In genomic region chr15:67973846-67974245, GRCh38 we compare ENCODE assay signal across 26 cellular contexts.
DNase-seq lines count a peak whose midpoint lies in the region; ATAC-seq, FAIRE-seq and TF ChIP-seq lines count a peak whose summit lies in the region.
"Had no signal": no experiment of that assay in that cellular context is flagged by ENCODE, and none has a peak within 500 bp of the region (broad histone marks: within the 10 kb centered on the region; RNA-seq: fewer than 3 reads in every experiment).

No MANE protein-coding gene starts in this region.

- H3K36me3 ChIP-seq in K562 (ENCODE audit: control insufficient read depth, insufficient read depth, low read length), result no peaks in the 10 kb centered on the region
- no peaks in the 10 kb centered on the region for H3K36me3 ChIP-seq in gastroesophageal sphincter
- H3K36me3 ChIP-seq: BE2C, BLaER1 had no signal

- no peak overlapping the region for H3K4me3 ChIP-seq in K562
- no peak overlapping the region for H3K4me3 ChIP-seq in gastroesophageal sphincter
- H3K4me3 ChIP-seq: BLaER1, GM12878 had no signal

- BruUV-seq in K562 (replicated peaks; lab: Mats Ljungman, UMichigan), result no TSS peak

- no peaks in the 10 kb centered on the region; a peak in 1 of 5 replicates for H3K27me3 ChIP-seq in K562 (ENCODE audit: control insufficient read depth in 2 of 2, insufficient read depth in 2 of 2, low read length in 2 of 2)
- H3K27me3 ChIP-seq in gastroesophageal sphincter, result no peaks in the 10 kb centered on the region
- H3K27me3 ChIP-seq: BE2C, BLaER1 had no signal

- no peak for TF ChIP-seq CTCF in K562 (IDR thresholded peaks at IDR 0.05 in 2 of 3, conservative IDR thresholded peaks at IDR 0.05 in 1 of 3; ENCODE audit: insufficient read depth in 2 of 3, low read depth in 1 of 3, low read length in 3 of 3)
- no peak for TF ChIP-seq CTCF in gastroesophageal sphincter (IDR thresholded peaks at IDR 0.05)

- no peak overlapping the region for H2AFZ ChIP-seq in K562 (ENCODE audit: low read depth, low read length)

- FAIRE-seq in HTR-8/SVneo (lab: Jason Lieb, UNC) (peak; percentile 31), K562 (lab: Jason Lieb, UNC) (peak; percentile 19), urothelium cell line (lab: Jason Lieb, UNC) (peak; percentile 62)
- FAIRE-seq: A204.1, GM12878, GM12892, GM18507 had no signal

- ATAC-seq in K562, result no peak
- ATAC-seq in gastroesophageal sphincter, result no peak
- ATAC-seq: GM12878 had no signal

- no peaks in the 10 kb centered on the region for H3K9me1 ChIP-seq in K562 (ENCODE audit: control insufficient read depth, insufficient read depth, low read length)

- in situ Hi-C loops in K562 (cut with MboI), result no loop called here

- H3K9me3 ChIP-seq in K562 (replicated peaks; ENCODE audit: control insufficient read depth, insufficient read depth, low read depth, low read length) (no peaks in the 10 kb centered on the region), gastroesophageal sphincter (no peaks in the 10 kb centered on the region)
- H3K9me3 ChIP-seq: BE2C, BLaER1 had no signal

- no peak overlapping the region for H3K27ac ChIP-seq in K562 (ENCODE audit: extremely low read depth, low read depth, low read length)
- H3K27ac ChIP-seq in gastroesophageal sphincter, result no peak overlapping the region
- H3K27ac ChIP-seq: BLaER1 had no signal

- DNase-seq in HTR-8/SVneo (ENCODE audit: insufficient read length, low spot score), result no peak
- no peak for DNase-seq in K562 (ENCODE audit: extremely low read depth in 1 of 4, low spot score in 3 of 4)
- DNase-seq in urothelium cell line (ENCODE audit: low spot score), result no peak
- DNase-seq in pons (ENCODE audit: low spot score), result no peak
- no peak for DNase-seq in NCI-H2081 treated with DMSO at 0.1 percent for 48 hours (lab: John Stamatoyannopoulos, UW)
- DNase-seq: 8988T; ACHN; BE2C; C1 segment of cervical spinal cord; CD4-positive, alpha-beta memory T cell; CD4-positive, CD25-positive, alpha-beta regulatory T cell; CD8-positive, alpha-beta memory T cell; COR-L47; DMS 273 treated with DMSO at 0.1 percent for 48 hours; DMS153; DMS53; DMS79; DND-41; EL; GDM1 had no signal

- TF ChIP-seq RAD21 in K562 (CRISPR knock-in tag; conservative IDR thresholded peaks at IDR 0.05 in 1 of 2, IDR thresholded peaks at IDR 0.05 in 1 of 2), result no peak

- H3K9ac ChIP-seq in K562 (ENCODE audit: insufficient read depth in 1 of 2, low read depth in 2 of 2, low read length in 2 of 2), result no peak overlapping the region
- H3K9ac ChIP-seq: BLaER1 had no signal

- TF ChIP-seq POLR2A in K562 (conservative IDR thresholded peaks at IDR 0.05) (no peak), gastroesophageal sphincter (IDR thresholded peaks at IDR 0.05) (no peak)

- H3K4me2 ChIP-seq in K562 (ENCODE audit: insufficient read depth, low read length), result no peak overlapping the region
- H3K4me2 ChIP-seq: BLaER1 had no signal

- CTCF ChIA-PET in K562 (lab: Yijun Ruan, JAX; ENCODE audit: low intra/inter-chr PET ratio), result no interaction called here

- peaks cover 0 to 3% of the 10 kb centered on the region in 2 experiments; a peak in 1 of 5 replicates for H3K4me1 ChIP-seq in K562 (replicated peaks in 1 of 2; ENCODE audit: control insufficient read depth in 2 of 2, insufficient read depth in 2 of 2, low read length in 2 of 2)
- H3K4me1 ChIP-seq in gastroesophageal sphincter, result peaks cover 0 to 4% (median 0%) of the 10 kb centered on the region in 3 donors

- no peaks in the 10 kb centered on the region for H4K20me1 ChIP-seq in K562 (replicated peaks; ENCODE audit: control insufficient read depth, insufficient read depth, low read length)
- H4K20me1 ChIP-seq: BLaER1 had no signal

- POLR2A ChIA-PET in K562 (lab: Yijun Ruan, JAX), result interaction anchor here (1.4 kb wide), 1 partner anchor 13 kb away, joined by 4 read pairs; no protein-coding TSS in a partner anchor

- H3K79me2 ChIP-seq in K562 (ENCODE audit: control insufficient read depth, insufficient read depth, low read length), result no peaks in the 10 kb centered on the region

- WGBS in K562 (ENCODE audit: insufficient coverage, low coverage, missing lambda C conversion rate), result 38% methylated on average over 4 of the region's 4 CpGs
- 88 to 100% methylated on average over 1 to 4 of the region's 4 CpGs for WGBS in gastroesophageal sphincter (ENCODE audit: low coverage in 1 of 2), 2 donors

- TF ChIP-seq EP300 in K562 (IDR thresholded peaks at IDR 0.05; ENCODE audit: low read length), result no peak
- TF ChIP-seq EP300 in gastroesophageal sphincter (IDR thresholded peaks at IDR 0.05), result no peak

- intact Hi-C loops in K562 (cut with micrococcal nuclease), result no loop called here

TF ChIP-seq in K562, 482 proteins besides CTCF, POLR2A, EP300 and RAD21:
- TF ChIP-seq ZNF140 (CRISPR knock-in tag; IDR thresholded peaks at IDR 0.05), result no peak
- TF ChIP-seq ZNF311 (CRISPR knock-in tag; IDR thresholded peaks at IDR 0.05), result no peak
- no peak for TF ChIP-seq DIDO1 (tag; IDR thresholded peaks at IDR 0.05; ENCODE audit: low read depth)
- TF ChIP-seq LARP7 (IDR thresholded peaks at IDR 0.05), result no peak
- TF ChIP-seq, protein P1, sequence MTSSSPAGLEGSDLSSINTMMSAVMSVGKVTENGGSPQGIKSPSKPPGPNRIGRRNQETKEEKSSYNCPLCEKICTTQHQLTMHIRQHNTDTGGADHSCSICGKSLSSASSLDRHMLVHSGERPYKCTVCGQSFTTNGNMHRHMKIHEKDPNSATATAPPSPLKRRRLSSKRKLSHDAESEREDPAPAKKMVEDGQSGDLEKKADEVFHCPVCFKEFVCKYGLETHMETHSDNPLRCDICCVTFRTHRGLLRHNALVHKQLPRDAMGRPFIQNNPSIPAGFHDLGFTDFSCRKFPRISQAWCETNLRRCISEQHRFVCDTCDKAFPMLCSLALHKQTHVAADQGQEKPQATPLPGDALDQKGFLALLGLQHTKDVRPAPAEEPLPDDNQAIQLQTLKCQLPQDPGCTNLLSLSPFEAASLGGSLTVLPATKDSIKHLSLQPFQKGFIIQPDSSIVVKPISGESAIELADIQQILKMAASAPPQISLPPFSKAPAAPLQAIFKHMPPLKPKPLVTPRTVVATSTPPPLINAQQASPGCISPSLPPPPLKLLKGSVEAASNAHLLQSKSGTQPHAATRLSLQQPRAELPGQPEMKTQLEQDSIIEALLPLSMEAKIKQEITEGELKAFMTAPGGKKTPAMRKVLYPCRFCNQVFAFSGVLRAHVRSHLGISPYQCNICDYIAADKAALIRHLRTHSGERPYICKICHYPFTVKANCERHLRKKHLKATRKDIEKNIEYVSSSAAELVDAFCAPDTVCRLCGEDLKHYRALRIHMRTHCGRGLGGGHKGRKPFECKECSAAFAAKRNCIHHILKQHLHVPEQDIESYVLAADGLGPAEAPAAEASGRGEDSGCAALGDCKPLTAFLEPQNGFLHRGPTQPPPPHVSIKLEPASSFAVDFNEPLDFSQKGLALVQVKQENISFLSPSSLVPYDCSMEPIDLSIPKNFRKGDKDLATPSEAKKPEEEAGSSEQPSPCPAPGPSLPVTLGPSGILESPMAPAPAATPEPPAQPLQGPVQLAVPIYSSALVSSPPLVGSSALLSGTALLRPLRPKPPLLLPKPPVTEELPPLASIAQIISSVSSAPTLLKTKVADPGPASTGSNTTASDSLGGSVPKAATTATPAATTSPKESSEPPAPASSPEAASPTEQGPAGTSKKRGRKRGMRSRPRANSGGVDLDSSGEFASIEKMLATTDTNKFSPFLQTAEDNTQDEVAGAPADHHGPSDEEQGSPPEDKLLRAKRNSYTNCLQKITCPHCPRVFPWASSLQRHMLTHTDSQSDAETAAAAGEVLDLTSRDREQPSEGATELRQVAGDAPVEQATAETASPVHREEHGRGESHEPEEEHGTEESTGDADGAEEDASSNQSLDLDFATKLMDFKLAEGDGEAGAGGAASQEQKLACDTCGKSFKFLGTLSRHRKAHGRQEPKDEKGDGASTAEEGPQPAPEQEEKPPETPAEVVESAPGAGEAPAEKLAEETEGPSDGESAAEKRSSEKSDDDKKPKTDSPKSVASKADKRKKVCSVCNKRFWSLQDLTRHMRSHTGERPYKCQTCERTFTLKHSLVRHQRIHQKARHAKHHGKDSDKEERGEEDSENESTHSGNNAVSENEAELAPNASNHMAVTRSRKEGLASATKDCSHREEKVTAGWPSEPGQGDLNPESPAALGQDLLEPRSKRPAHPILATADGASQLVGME (CRISPR knock-in tag; IDR thresholded peaks at IDR 0.05), result no peak
- TF ChIP-seq POLR3A (IDR thresholded peaks at IDR 0.05; ENCODE audit: borderline replicate concordance, extremely low read depth, insufficient read depth, insufficient read length), result no peak
- no peak for TF ChIP-seq HMG20A (CRISPR knock-in tag; conservative IDR thresholded peaks at IDR 0.05)
- no peak for TF ChIP-seq CREBBP (IDR thresholded peaks at IDR 0.05; ENCODE audit: low read depth, low read length)
TF ChIP-seq in K562: peak in this region for 0.
